16 cellular contexts compared by ENCODE assay signal in genomic region chr7:101071362-101072104, GRCh38. TPM values are rescaled to one million over a fixed set of nuclear protein-coding genes. Genes with fewer than 3 reads are reported as not detected.
"Had no signal": no experiment of that assay in that cellular context is flagged by ENCODE, and none has a peak within 500 bp of the region (broad histone marks: within the 10 kb centered on the region; RNA-seq: fewer than 3 reads in every experiment).

No MANE protein-coding gene starts in this region.

RNA-seq across cellular contexts. Expression of gene MUC17, which starts 51.7 kb away (rescaled TPM):
- total RNA-seq: activated B cell treated with CpG ODN at 0.5 μM for 24 hours; activated CD4-positive, alpha-beta memory T cell treated with anti-CD3 and anti-CD28 coated beads for 36 hours; activated CD4-positive, alpha-beta T cell treated with anti-CD3 and anti-CD28 coated beads, Interleukin-2, amount 10 ng/mL, durations not matched to agents 24 days and 14 days; activated CD8-positive, alpha-beta memory T cell treated with anti-CD3 and anti-CD28 coated beads for 36 hours; activated CD8-positive, alpha-beta T cell treated with anti-CD3 and anti-CD28 coated beads for 36 hours; activated naive CD4-positive, alpha-beta T cell treated with anti-CD3 and anti-CD28 coated beads for 36 hours; activated naive CD4-positive, alpha-beta T cell treated with anti-CD3 and anti-CD28 coated beads, Interleukin-2, amount 50 U/mL, for 72 hours; activated naive CD8-positive, alpha-beta T cell treated with anti-CD3 and anti-CD28 coated beads for 36 hours; activated T-cell treated with anti-CD3 and anti-CD28 coated beads, Interleukin-2, amount 50 U/mL, for 4 hours; activated T-cell treated with anti-CD3 and anti-CD28 coated beads, Interleukin-2, amount 50 U/mL, for 72 hours; activated T-helper 1 cell treated with anti-CD3 and anti-CD28 coated beads, Interleukin-12 subunit alpha, Interleukin-12 subunit beta, Interleukin-2, Interleukin-4 antibody, amounts not matched to agents 30 ng/mL and 10 ng/mL and 1 ng/mL, durations not matched to agents 14 hours and 24 hours and 36 hours; activated T-helper 17 cell treated with anti-CD3 and anti-CD28 coated beads, Interleukin-2, amount 50 U/mL, for 72 hours; adrenal gland; ascending aorta; bronchial epithelial cell; cardiac muscle cell had no signal
- polyA plus RNA-seq: adrenal gland, cardiac muscle cell had no signal

RNA-seq across cellular contexts. Expression of gene SERPINE1, which starts 55.4 kb away (rescaled TPM):
- total RNA-seq: activated B cell treated with CpG ODN at 0.5 μM for 24 hours had no signal
